ENCODE assay signal across 15 cellular contexts in the genomic region with DNA sequence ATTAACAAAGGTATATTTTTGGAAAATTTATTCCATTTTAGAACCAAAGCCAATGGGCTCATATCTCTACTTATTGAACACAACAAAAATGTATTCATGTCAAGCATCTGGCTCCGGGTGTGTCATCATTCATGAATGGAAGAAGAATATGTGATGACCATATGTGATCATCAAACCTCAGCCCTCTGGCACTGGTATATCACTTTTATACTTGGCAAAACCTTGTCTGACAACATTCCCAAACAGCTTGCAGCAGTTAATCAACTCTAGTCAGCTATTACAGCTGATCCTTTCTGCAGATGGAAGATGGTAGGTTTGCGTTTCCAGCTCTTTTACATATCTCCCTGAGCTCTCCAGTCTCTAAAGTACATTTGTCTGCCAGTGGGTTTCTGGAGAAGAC. TPM values are rescaled to one million over a fixed set of nuclear protein-coding genes. Genes with fewer than 3 reads are reported as not detected.
"Had no signal": no experiment of that assay in that cellular context is flagged by ENCODE, and none has a peak within 500 bp of the region (broad histone marks: within the 10 kb centered on the region; RNA-seq: fewer than 3 reads in every experiment).

No MANE protein-coding gene starts in this region.

- H3K4me1 Mint-ChIP-seq: activated B cell treated with CpG ODN at 0.5 μM for 24 hours; activated CD4-positive, alpha-beta T cell treated with anti-CD3 and anti-CD28 coated beads, Interleukin-2, amount 10 ng/mL, durations not matched to agents 7 days and 5 days; activated naive CD8-positive, alpha-beta T cell treated with anti-CD3 and anti-CD28 coated beads, Interleukin-2, amount 50 U/mL, for 24 hours; natural killer cell had no signal

- H3K4me1 ChIP-seq: colonic mucosa, tibial artery had no signal

- H3K27ac Mint-ChIP-seq: activated B cell treated with CpG ODN at 0.5 μM for 24 hours; activated CD4-positive, alpha-beta T cell treated with anti-CD3 and anti-CD28 coated beads, Interleukin-2, amount 10 ng/mL, durations not matched to agents 7 days and 5 days; activated naive CD8-positive, alpha-beta T cell treated with anti-CD3 and anti-CD28 coated beads, Interleukin-2, amount 50 U/mL, for 24 hours; natural killer cell had no signal

- ATAC-seq: activated naive CD8-positive, alpha-beta T cell treated with anti-CD3 and anti-CD28 coated beads, Interleukin-2, amount 50 U/mL, for 24 hours; left lobe of liver; natural killer cell had no signal

- H3K27me3 Mint-ChIP-seq: activated B cell treated with CpG ODN at 0.5 μM for 24 hours had no signal

- H3K36me3 Mint-ChIP-seq: natural killer cell had no signal

- H3K27me3 ChIP-seq: colonic mucosa, tibial artery had no signal

- H3K27ac ChIP-seq: colonic mucosa, tibial artery had no signal

- H3K4me3 ChIP-seq: colonic mucosa, tibial artery had no signal

- H3K4me3 Mint-ChIP-seq: activated B cell treated with CpG ODN at 0.5 μM for 24 hours; activated CD4-positive, alpha-beta T cell treated with anti-CD3 and anti-CD28 coated beads, Interleukin-2, amount 10 ng/mL, durations not matched to agents 7 days and 5 days; activated naive CD8-positive, alpha-beta T cell treated with anti-CD3 and anti-CD28 coated beads, Interleukin-2, amount 50 U/mL, for 24 hours; natural killer cell had no signal

- H3K9me3 Mint-ChIP-seq: activated B cell treated with CpG ODN at 0.5 μM for 24 hours; activated CD4-positive, alpha-beta T cell treated with anti-CD3 and anti-CD28 coated beads, Interleukin-2, amount 10 ng/mL, durations not matched to agents 7 days and 5 days; activated naive CD8-positive, alpha-beta T cell treated with anti-CD3 and anti-CD28 coated beads, Interleukin-2, amount 50 U/mL, for 24 hours; natural killer cell had no signal

- H3K9me3 ChIP-seq: colonic mucosa, tibial artery had no signal

- DNase-seq: activated B cell treated with CpG ODN at 0.5 μM for 24 hours; activated CD4-positive, alpha-beta T cell treated with anti-CD3 and anti-CD28 coated beads, Interleukin-2, amount 10 ng/mL, durations not matched to agents 7 days and 5 days; activated CD8-positive, alpha-beta memory T cell treated with anti-CD3 and anti-CD28 coated beads for 24 hours; activated naive CD4-positive, alpha-beta T cell treated with Interleukin-2 at 50 U/mL for 16 hours; activated naive CD8-positive, alpha-beta T cell treated with anti-CD3 and anti-CD28 coated beads, Interleukin-2, amount 50 U/mL, for 24 hours; caudate nucleus; colonic mucosa; effector CD8-positive, alpha-beta T cell; head of caudate nucleus; natural killer cell; posterior cingulate gyrus; small intestine; tibial artery had no signal

- H3K36me3 ChIP-seq: colonic mucosa, tibial artery had no signal

RNA-seq across cellular contexts. Expression of gene PLSCR5, which starts 6.7 kb away (rescaled TPM):
- total RNA-seq: activated B cell treated with CpG ODN at 0.5 μM for 24 hours; activated CD4-positive, alpha-beta T cell treated with anti-CD3 and anti-CD28 coated beads, Interleukin-2, amount 10 ng/mL, durations not matched to agents 7 days and 5 days; colonic mucosa; left lobe of liver; mucosa of gallbladder; natural killer cell had no signal
- polyA plus RNA-seq: small intestine had no signal
